ENCODE assay signal across 19 cellular contexts in the genomic region with DNA sequence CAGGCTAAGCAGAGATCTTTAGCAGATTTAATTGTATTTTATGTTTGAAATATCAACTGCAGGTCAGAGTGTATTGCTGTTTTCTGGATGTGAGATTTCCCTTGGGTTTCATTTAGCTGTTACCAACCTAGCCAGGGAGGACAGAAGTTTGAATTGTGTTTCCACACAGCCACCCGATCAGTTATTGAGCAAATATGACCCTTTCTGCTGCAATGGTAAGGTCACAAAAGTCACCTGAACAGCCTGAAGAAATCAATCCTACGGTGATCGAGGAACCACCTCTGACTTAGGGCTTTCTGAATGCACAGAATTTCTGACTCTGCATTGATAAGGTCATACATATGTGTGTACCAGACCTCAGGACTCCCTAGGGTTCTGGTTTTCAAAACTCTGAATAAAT.
DNase-seq lines count a peak whose midpoint lies in the region; TF ChIP-seq lines count a peak whose summit lies in the region.
"Had no signal": no experiment of that assay in that cellular context is flagged by ENCODE, and none has a peak within 500 bp of the region (broad histone marks: within the 10 kb centered on the region; RNA-seq: fewer than 3 reads in every experiment).

No MANE protein-coding gene starts in this region.

- no peaks in the 10 kb centered on the region for H3K27me3 Mint-ChIP-seq in progenitor cell of endocrine pancreas
- H3K27me3 Mint-ChIP-seq in activated CD4-positive, alpha-beta T cell treated with anti-CD3 and anti-CD28 coated beads, Interleukin-2, amount 10 ng/mL, durations not matched to agents 24 days and 14 days: no peaks in the 10 kb centered on the region

- H3K36me3 ChIP-seq in hepatocyte (replicated peaks; ENCODE audit: insufficient read depth, low read depth) (no peaks in the 10 kb centered on the region), liver (ENCODE audit: control insufficient read depth in 4 of 4, insufficient read depth in 3 of 4, low read depth in 1 of 4, low read length in 3 of 4) (no peaks in the 10 kb centered on the region)
- H3K36me3 ChIP-seq: BLaER1 had no signal

- intact Hi-C loops in activated CD4-positive, alpha-beta T cell treated with anti-CD3 and anti-CD28 coated beads, Interleukin-2, amount 10 ng/mL, durations not matched to agents 24 days and 14 days (cut with micrococcal nuclease): no loop called here

- peak overlapping the region; percentile 7 for H2AFZ ChIP-seq in hepatocyte
- H2AFZ ChIP-seq: GM23248 had no signal

- H3K4me1 ChIP-seq in hepatocyte (ENCODE audit: insufficient read depth) (peaks cover 13% of the 10 kb centered on the region), liver (ENCODE audit: control insufficient read depth in 4 of 4, insufficient read depth in 4 of 4, low read length in 3 of 4) (peaks cover 4 to 52% (median 37%) of the 10 kb centered on the region in 4 donors)
- H3K4me1 ChIP-seq: Caco-2 had no signal

- DNase-seq in HuH-7.5 (ENCODE audit: low spot score): peak; percentile 40
- no peak for DNase-seq in hepatocyte (ENCODE audit: low spot score)
- no peak for DNase-seq in progenitor cell of endocrine pancreas (ENCODE audit: low spot score, unreplicated experiment)
- DNase-seq in epidermal melanocyte (ENCODE audit: insufficient read length, low spot score): no peak
- no peak for DNase-seq in HEK293T (ENCODE audit: extremely low spot score)
- no peak for DNase-seq in activated CD4-positive, alpha-beta T cell treated with anti-CD3 and anti-CD28 coated beads, Interleukin-2, amount 10 ng/mL, durations not matched to agents 24 days and 14 days
- DNase-seq: Caco-2; CD4-positive, CD25-positive, alpha-beta regulatory T cell; CD8-positive, alpha-beta T cell; DMS153; DND-41; GM23248; H7; HCEC 1CT had no signal

- H3K27ac Mint-ChIP-seq in progenitor cell of endocrine pancreas: peak overlapping the region; percentile 65
- no peak overlapping the region for H3K27ac Mint-ChIP-seq in activated CD4-positive, alpha-beta T cell treated with anti-CD3 and anti-CD28 coated beads, Interleukin-2, amount 10 ng/mL, durations not matched to agents 24 days and 14 days
- H3K27ac Mint-ChIP-seq: B cell; CD4-positive, CD25-positive, alpha-beta regulatory T cell; CD8-positive, alpha-beta T cell had no signal

- CTCF ChIA-PET in HEK293T (lab: Yijun Ruan, JAX): no interaction called here

- peak overlapping the region in 1 of 2 donors; percentile 12 for H3K9ac ChIP-seq in liver (ENCODE audit: low read depth in 1 of 2, low read length in 2 of 2)
- H3K9ac ChIP-seq: BLaER1, GM23248 had no signal

- H3K79me2 ChIP-seq in hepatocyte: no peaks in the 10 kb centered on the region

- no peak overlapping the region for H3K4me2 ChIP-seq in hepatocyte
- H3K4me2 ChIP-seq: BLaER1 had no signal

- H3K9me3 ChIP-seq in hepatocyte (ENCODE audit: low read depth): no peaks in the 10 kb centered on the region
- no peaks in the 10 kb centered on the region for H3K9me3 ChIP-seq in liver (ENCODE audit: control insufficient read depth in 4 of 4, low read length in 3 of 4)
- H3K9me3 ChIP-seq: BLaER1, Caco-2 had no signal

- H3K27me3 ChIP-seq in hepatocyte (no peaks in the 10 kb centered on the region), liver (ENCODE audit: control insufficient read depth in 4 of 4, insufficient read depth in 4 of 4, low read length in 3 of 4) (no peaks in the 10 kb centered on the region)
- H3K27me3 ChIP-seq: BLaER1 had no signal

- WGBS in hepatocyte (ENCODE audit: low lambda C conversion rate, missing lambda C conversion rate): 71% methylated on average over 3 of the region's 3 CpGs
- WGBS in liver: 35% methylated on average over 3 of the region's 3 CpGs

- no peak overlapping the region for H3K4me3 Mint-ChIP-seq in progenitor cell of endocrine pancreas (ENCODE audit: low read depth)
- no peak overlapping the region for H3K4me3 Mint-ChIP-seq in activated CD4-positive, alpha-beta T cell treated with anti-CD3 and anti-CD28 coated beads, Interleukin-2, amount 10 ng/mL, durations not matched to agents 24 days and 14 days
- H3K4me3 Mint-ChIP-seq: B cell; CD4-positive, CD25-positive, alpha-beta regulatory T cell; CD8-positive, alpha-beta T cell had no signal

- H4K20me1 ChIP-seq in hepatocyte (ENCODE audit: insufficient read depth, poor library complexity, severe bottlenecking): no peaks in the 10 kb centered on the region
- H4K20me1 ChIP-seq: BLaER1 had no signal

- no peaks in the 10 kb centered on the region for H3K9me3 Mint-ChIP-seq in progenitor cell of endocrine pancreas (ENCODE audit: low read depth)
- H3K9me3 Mint-ChIP-seq in activated CD4-positive, alpha-beta T cell treated with anti-CD3 and anti-CD28 coated beads, Interleukin-2, amount 10 ng/mL, durations not matched to agents 24 days and 14 days: no peaks in the 10 kb centered on the region
- H3K9me3 Mint-ChIP-seq: CD8-positive, alpha-beta T cell had no signal

- no peak for TF ChIP-seq CTCF in hepatocyte (IDR thresholded peaks at IDR 0.05; ENCODE audit: poor library complexity)
- no peak for TF ChIP-seq CTCF in liver (IDR thresholded peaks at IDR 0.05; ENCODE audit: low read depth, low read length, missing input control)
- TF ChIP-seq CTCF in progenitor cell of endocrine pancreas (IDR thresholded peaks at IDR 0.05; ENCODE audit: unreplicated experiment): no peak

- H3K27ac ChIP-seq in hepatocyte: no peak overlapping the region
- H3K27ac ChIP-seq in liver (ENCODE audit: low read depth in 1 of 2, low read length in 2 of 2): peak overlapping the region in 1 of 2 donors; percentile 32
- H3K27ac ChIP-seq: 22Rv1, BLaER1, C4-2B, GM23248 had no signal

- no peaks in the 10 kb centered on the region for H3K9me2 ChIP-seq in hepatocyte (replicated peaks; ENCODE audit: insufficient read depth)

- TF ChIP-seq RAD21 in liver (IDR thresholded peaks at IDR 0.05): peak; percentile 33 to 69

- H3K4me3 ChIP-seq in hepatocyte (no peak overlapping the region), liver (ENCODE audit: low read depth in 1 of 3, low read length in 3 of 3) (no peak overlapping the region)
- H3K4me3 ChIP-seq: BLaER1, GM23248 had no signal

- no peaks in the 10 kb centered on the region for H3K36me3 Mint-ChIP-seq in progenitor cell of endocrine pancreas (ENCODE audit: insufficient read depth)
- H3K36me3 Mint-ChIP-seq in activated CD4-positive, alpha-beta T cell treated with anti-CD3 and anti-CD28 coated beads, Interleukin-2, amount 10 ng/mL, durations not matched to agents 24 days and 14 days (ENCODE audit: low read depth): no peaks in the 10 kb centered on the region
- H3K36me3 Mint-ChIP-seq: CD4-positive, CD25-positive, alpha-beta regulatory T cell; CD8-positive, alpha-beta T cell had no signal

- peaks cover 51% of the 10 kb centered on the region for H3K4me1 Mint-ChIP-seq in progenitor cell of endocrine pancreas (ENCODE audit: low read depth)
- peaks cover 24% of the 10 kb centered on the region for H3K4me1 Mint-ChIP-seq in activated CD4-positive, alpha-beta T cell treated with anti-CD3 and anti-CD28 coated beads, Interleukin-2, amount 10 ng/mL, durations not matched to agents 24 days and 14 days
- H3K4me1 Mint-ChIP-seq: B cell had no signal

- POLR2A ChIA-PET in HEK293T (lab: Yijun Ruan, JAX): no interaction called here

TF ChIP-seq in liver, 16 proteins besides CTCF, POLR2A, EP300 and RAD21 (continues in another document):
- TF ChIP-seq EGR1 (IDR thresholded peaks at IDR 0.05; ENCODE audit: low read depth in 2 of 2) (no peak), FOXA1 (IDR thresholded peaks at IDR 0.05) (no peak), GABPA (IDR thresholded peaks at IDR 0.05 in 1 of 2, conservative IDR thresholded peaks at IDR 0.05 in 1 of 2) (no peak)
- TF ChIP-seq, protein P1, sequence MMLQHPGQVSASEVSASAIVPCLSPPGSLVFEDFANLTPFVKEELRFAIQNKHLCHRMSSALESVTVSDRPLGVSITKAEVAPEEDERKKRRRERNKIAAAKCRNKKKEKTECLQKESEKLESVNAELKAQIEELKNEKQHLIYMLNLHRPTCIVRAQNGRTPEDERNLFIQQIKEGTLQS (IDR thresholded peaks at IDR 0.05): peak; percentile 52

TF ChIP-seq in HEK293T, 16 proteins besides CTCF, POLR2A, EP300 and RAD21:
- TF ChIP-seq FOXK2 (IDR thresholded peaks at IDR 0.05) (no peak), NFRKB (IDR thresholded peaks at IDR 0.05) (no peak), LEF1 (IDR thresholded peaks at IDR 0.05; ENCODE audit: borderline replicate concordance) (no peak), ZNF384 (IDR thresholded peaks at IDR 0.05) (no peak), FOXA1 (IDR thresholded peaks at IDR 0.05) (no peak), HDGF (IDR thresholded peaks at IDR 0.05; ENCODE audit: borderline replicate concordance) (no peak), CTBP1 (IDR thresholded peaks at IDR 0.05; ENCODE audit: borderline replicate concordance) (no peak), TARDBP (IDR thresholded peaks at IDR 0.05) (no peak), SUZ12 (IDR thresholded peaks at IDR 0.05) (no peak), SP1 (IDR thresholded peaks at IDR 0.05) (no peak), ARNT (IDR thresholded peaks at IDR 0.05) (no peak), ELF4 (IDR thresholded peaks at IDR 0.05) (no peak), BHLHE40 (IDR thresholded peaks at IDR 0.05; ENCODE audit: borderline replicate concordance) (no peak), FOXM1 (IDR thresholded peaks at IDR 0.05; ENCODE audit: borderline replicate concordance) (no peak), L3MBTL2 (conservative IDR thresholded peaks at IDR 0.05) (no peak)
- TF ChIP-seq, protein P2, sequence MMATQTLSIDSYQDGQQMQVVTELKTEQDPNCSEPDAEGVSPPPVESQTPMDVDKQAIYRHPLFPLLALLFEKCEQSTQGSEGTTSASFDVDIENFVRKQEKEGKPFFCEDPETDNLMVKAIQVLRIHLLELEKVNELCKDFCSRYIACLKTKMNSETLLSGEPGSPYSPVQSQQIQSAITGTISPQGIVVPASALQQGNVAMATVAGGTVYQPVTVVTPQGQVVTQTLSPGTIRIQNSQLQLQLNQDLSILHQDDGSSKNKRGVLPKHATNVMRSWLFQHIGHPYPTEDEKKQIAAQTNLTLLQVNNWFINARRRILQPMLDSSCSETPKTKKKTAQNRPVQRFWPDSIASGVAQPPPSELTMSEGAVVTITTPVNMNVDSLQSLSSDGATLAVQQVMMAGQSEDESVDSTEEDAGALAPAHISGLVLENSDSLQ (IDR thresholded peaks at IDR 0.05): no peak
